In genomic region chr18:3245185-3245564, GRCh38 we compare ENCODE assay signal across 1 cellular context.
TF ChIP-seq lines count a peak whose summit lies in the region.

No MANE protein-coding gene starts in this region.

TF ChIP-seq in HepG2, 621 proteins besides CTCF, POLR2A, EP300 and RAD21:
- TF ChIP-seq PBX3 (CRISPR knock-in tag; IDR thresholded peaks at IDR 0.05; ENCODE audit: borderline replicate concordance) (no peak), ZSCAN12 (CRISPR knock-in tag; IDR thresholded peaks at IDR 0.05) (no peak), ZNF121 (CRISPR knock-in tag; IDR thresholded peaks at IDR 0.05) (peak; percentile 96), MYPOP (CRISPR knock-in tag; IDR thresholded peaks at IDR 0.05) (0 out of 2 replicates have a peak, but pooled peaks have one; percentile 18), NAIF1 (CRISPR knock-in tag; IDR thresholded peaks at IDR 0.05; ENCODE audit: borderline replicate concordance) (peak; percentile 7; the same call in 1 of the 2 replicates), KLF16 (CRISPR knock-in tag; IDR thresholded peaks at IDR 0.05) (no peak)
TF ChIP-seq in HepG2: peak in this region for 3.
